In the genomic region with DNA sequence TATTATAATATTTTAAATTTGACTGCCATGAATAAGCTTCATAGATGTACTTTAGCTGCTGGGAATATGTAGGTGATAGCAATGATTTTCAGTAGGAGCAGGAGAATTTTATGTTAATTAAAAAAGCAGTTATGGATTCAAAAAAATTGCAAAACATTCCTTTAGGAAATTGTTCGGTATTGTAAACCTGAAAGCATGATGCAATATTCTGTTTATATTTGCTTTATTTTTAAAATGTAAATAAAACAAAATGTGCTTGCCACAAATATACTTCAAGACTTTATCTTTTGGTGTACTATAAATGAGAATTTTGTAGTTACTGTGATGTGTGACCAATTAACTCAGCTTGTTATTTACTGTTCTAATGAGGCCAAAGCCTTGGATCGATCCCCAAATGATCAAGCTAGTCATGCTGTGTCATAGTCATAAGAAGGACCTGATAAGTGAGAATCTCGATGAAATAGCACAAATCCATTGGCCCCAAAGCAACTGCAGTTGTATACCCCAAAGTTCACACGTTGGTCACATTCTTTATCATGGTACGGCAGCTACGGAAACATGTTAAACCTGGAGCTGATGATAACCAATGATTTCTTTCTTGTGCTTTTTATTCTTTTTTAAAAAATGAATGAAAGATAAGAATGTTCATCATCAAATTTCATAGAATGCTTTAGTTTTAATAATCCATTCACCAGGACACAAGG, we compare ENCODE assay signal across 1 cellular context.
A peak's percentile ranks its signal among the peaks of the same experiment; 100 is the strongest.
TF ChIP-seq lines count a peak whose summit lies in the region.

No MANE protein-coding gene starts in this region.

TF ChIP-seq in K562, 482 proteins besides CTCF, POLR2A, EP300 and RAD21 (continued from another document and continues in another):
- TF ChIP-seq, protein P1, sequence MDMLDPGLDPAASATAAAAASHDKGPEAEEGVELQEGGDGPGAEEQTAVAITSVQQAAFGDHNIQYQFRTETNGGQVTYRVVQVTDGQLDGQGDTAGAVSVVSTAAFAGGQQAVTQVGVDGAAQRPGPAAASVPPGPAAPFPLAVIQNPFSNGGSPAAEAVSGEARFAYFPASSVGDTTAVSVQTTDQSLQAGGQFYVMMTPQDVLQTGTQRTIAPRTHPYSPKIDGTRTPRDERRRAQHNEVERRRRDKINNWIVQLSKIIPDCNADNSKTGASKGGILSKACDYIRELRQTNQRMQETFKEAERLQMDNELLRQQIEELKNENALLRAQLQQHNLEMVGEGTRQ (CRISPR knock-in tag; IDR thresholded peaks at IDR 0.05) = no peak
- no peak for TF ChIP-seq ZNF253 (CRISPR knock-in tag; conservative IDR thresholded peaks at IDR 0.05)
- peak; percentile 90 for TF ChIP-seq NCOR1 (IDR thresholded peaks at IDR 0.05)
- TF ChIP-seq FOSL1 (tag; conservative IDR thresholded peaks at IDR 0.05) = peak; percentile 84
- TF ChIP-seq ZNF584 (CRISPR knock-in tag; IDR thresholded peaks at IDR 0.05; ENCODE audit: low read depth) = no peak
- TF ChIP-seq CTCFL (IDR thresholded peaks at IDR 0.05; ENCODE audit: borderline replicate concordance, insufficient read depth, low read depth, low read length, poor library complexity, severe bottlenecking) = no peak
- no peak for TF ChIP-seq ZNF282 (CRISPR knock-in tag; IDR thresholded peaks at IDR 0.05)
- TF ChIP-seq CBX5 (IDR thresholded peaks at IDR 0.05; ENCODE audit: borderline replicate concordance, low read depth) = no peak
- TF ChIP-seq BMI1 (IDR thresholded peaks at IDR 0.05; ENCODE audit: low read length) = no peak
- no peak for TF ChIP-seq ZNF398 (CRISPR knock-in tag; IDR thresholded peaks at IDR 0.05)
- TF ChIP-seq, protein P2, sequence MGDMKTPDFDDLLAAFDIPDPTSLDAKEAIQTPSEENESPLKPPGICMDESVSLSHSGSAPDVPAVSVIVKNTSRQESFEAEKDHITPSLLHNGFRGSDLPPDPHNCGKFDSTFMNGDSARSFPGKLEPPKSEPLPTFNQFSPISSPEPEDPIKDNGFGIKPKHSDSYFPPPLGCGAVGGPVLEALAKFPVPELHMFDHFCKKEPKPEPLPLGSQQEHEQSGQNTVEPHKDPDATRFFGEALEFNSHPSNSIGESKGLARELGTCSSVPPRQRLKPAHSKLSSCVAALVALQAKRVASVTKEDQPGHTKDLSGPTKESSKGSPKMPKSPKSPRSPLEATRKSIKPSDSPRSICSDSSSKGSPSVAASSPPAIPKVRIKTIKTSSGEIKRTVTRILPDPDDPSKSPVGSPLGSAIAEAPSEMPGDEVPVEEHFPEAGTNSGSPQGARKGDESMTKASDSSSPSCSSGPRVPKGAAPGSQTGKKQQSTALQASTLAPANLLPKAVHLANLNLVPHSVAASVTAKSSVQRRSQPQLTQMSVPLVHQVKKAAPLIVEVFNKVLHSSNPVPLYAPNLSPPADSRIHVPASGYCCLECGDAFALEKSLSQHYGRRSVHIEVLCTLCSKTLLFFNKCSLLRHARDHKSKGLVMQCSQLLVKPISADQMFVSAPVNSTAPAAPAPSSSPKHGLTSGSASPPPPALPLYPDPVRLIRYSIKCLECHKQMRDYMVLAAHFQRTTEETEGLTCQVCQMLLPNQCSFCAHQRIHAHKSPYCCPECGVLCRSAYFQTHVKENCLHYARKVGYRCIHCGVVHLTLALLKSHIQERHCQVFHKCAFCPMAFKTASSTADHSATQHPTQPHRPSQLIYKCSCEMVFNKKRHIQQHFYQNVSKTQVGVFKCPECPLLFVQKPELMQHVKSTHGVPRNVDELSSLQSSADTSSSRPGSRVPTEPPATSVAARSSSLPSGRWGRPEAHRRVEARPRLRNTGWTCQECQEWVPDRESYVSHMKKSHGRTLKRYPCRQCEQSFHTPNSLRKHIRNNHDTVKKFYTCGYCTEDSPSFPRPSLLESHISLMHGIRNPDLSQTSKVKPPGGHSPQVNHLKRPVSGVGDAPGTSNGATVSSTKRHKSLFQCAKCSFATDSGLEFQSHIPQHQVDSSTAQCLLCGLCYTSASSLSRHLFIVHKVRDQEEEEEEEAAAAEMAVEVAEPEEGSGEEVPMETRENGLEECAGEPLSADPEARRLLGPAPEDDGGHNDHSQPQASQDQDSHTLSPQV (IDR thresholded peaks at IDR 0.05) = no peak; the same call in 1 of the 2 replicates
- TF ChIP-seq CHCHD3 (CRISPR knock-in tag; IDR thresholded peaks at IDR 0.05) = no peak
- TF ChIP-seq JUN (IDR thresholded peaks at IDR 0.05; ENCODE audit: borderline replicate concordance, low read depth, low read length) = no peak
- no peak for TF ChIP-seq JUN (CRISPR knock-in tag; IDR thresholded peaks at IDR 0.05; ENCODE audit: borderline replicate concordance)
- TF ChIP-seq, protein P3, sequence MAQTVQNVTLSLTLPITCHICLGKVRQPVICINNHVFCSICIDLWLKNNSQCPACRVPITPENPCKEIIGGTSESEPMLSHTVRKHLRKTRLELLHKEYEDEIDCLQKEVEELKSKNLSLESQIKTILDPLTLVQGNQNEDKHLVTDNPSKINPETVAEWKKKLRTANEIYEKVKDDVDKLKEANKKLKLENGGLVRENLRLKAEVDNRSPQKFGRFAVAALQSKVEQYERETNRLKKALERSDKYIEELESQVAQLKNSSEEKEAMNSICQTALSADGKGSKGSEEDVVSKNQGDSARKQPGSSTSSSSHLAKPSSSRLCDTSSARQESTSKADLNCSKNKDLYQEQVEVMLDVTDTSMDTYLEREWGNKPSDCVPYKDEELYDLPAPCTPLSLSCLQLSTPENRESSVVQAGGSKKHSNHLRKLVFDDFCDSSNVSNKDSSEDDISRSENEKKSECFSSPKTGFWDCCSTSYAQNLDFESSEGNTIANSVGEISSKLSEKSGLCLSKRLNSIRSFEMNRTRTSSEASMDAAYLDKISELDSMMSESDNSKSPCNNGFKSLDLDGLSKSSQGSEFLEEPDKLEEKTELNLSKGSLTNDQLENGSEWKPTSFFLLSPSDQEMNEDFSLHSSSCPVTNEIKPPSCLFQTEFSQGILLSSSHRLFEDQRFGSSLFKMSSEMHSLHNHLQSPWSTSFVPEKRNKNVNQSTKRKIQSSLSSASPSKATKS (CRISPR knock-in tag; IDR thresholded peaks at IDR 0.05) = no peak
- TF ChIP-seq ZNF639 (CRISPR knock-in tag; conservative IDR thresholded peaks at IDR 0.05 in 1 of 2, IDR thresholded peaks at IDR 0.05 in 1 of 2) = no peak
- TF ChIP-seq, protein P4, sequence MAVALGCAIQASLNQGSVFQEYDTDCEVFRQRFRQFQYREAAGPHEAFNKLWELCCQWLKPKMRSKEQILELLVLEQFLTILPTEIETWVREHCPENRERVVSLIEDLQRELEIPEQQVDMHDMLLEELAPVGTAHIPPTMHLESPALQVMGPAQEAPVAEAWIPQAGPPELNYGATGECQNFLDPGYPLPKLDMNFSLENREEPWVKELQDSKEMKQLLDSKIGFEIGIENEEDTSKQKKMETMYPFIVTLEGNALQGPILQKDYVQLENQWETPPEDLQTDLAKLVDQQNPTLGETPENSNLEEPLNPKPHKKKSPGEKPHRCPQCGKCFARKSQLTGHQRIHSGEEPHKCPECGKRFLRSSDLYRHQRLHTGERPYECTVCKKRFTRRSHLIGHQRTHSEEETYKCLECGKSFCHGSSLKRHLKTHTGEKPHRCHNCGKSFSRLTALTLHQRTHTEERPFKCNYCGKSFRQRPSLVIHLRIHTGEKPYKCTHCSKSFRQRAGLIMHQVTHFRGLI (CRISPR knock-in tag; IDR thresholded peaks at IDR 0.05) = no peak
- no peak for TF ChIP-seq FOXJ3 (CRISPR knock-in tag; IDR thresholded peaks at IDR 0.05)
- no peak for TF ChIP-seq CHD4 (IDR thresholded peaks at IDR 0.05; ENCODE audit: insufficient read depth, insufficient replicate concordance, low read depth, low read length, poor library complexity, severe bottlenecking)
- TF ChIP-seq NELFE (IDR thresholded peaks at IDR 0.05; ENCODE audit: insufficient read depth, insufficient read length) = no peak
- no peak for TF ChIP-seq TAF15 (IDR thresholded peaks at IDR 0.05; ENCODE audit: low read depth, low read length)
- TF ChIP-seq ZNF586 (CRISPR knock-in tag; conservative IDR thresholded peaks at IDR 0.05) = no peak
- peak; percentile 78; the same call in 1 of the 2 replicates for TF ChIP-seq RNF2 (IDR thresholded peaks at IDR 0.05)
- no peak for TF ChIP-seq ZNF79 (CRISPR knock-in tag; IDR thresholded peaks at IDR 0.05; ENCODE audit: low read depth)
- peak; percentile 46 for TF ChIP-seq TAF9B (IDR thresholded peaks at IDR 0.05; ENCODE audit: partially characterized antibody)
- no peak for TF ChIP-seq ETV1 (tag; conservative IDR thresholded peaks at IDR 0.05; ENCODE audit: low read depth)
- no peak for TF ChIP-seq RAD51 (IDR thresholded peaks at IDR 0.05; ENCODE audit: borderline replicate concordance, low read depth)
- TF ChIP-seq, protein P5, sequence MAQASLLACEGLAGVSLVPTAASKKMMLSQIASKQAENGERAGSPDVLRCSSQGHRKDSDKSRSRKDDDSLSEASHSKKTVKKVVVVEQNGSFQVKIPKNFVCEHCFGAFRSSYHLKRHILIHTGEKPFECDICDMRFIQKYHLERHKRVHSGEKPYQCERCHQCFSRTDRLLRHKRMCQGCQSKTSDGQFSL (CRISPR knock-in tag; IDR thresholded peaks at IDR 0.05) = no peak
- TF ChIP-seq, protein P5 (tag; IDR thresholded peaks at IDR 0.05) = no peak
- TF ChIP-seq SMARCA5 (IDR thresholded peaks at IDR 0.05) = no peak
- no peak for TF ChIP-seq ZNF23 (CRISPR knock-in tag; IDR thresholded peaks at IDR 0.05)
- TF ChIP-seq SMARCB1 (IDR thresholded peaks at IDR 0.05; ENCODE audit: insufficient read length, low read depth) = no peak
- TF ChIP-seq, protein P6, sequence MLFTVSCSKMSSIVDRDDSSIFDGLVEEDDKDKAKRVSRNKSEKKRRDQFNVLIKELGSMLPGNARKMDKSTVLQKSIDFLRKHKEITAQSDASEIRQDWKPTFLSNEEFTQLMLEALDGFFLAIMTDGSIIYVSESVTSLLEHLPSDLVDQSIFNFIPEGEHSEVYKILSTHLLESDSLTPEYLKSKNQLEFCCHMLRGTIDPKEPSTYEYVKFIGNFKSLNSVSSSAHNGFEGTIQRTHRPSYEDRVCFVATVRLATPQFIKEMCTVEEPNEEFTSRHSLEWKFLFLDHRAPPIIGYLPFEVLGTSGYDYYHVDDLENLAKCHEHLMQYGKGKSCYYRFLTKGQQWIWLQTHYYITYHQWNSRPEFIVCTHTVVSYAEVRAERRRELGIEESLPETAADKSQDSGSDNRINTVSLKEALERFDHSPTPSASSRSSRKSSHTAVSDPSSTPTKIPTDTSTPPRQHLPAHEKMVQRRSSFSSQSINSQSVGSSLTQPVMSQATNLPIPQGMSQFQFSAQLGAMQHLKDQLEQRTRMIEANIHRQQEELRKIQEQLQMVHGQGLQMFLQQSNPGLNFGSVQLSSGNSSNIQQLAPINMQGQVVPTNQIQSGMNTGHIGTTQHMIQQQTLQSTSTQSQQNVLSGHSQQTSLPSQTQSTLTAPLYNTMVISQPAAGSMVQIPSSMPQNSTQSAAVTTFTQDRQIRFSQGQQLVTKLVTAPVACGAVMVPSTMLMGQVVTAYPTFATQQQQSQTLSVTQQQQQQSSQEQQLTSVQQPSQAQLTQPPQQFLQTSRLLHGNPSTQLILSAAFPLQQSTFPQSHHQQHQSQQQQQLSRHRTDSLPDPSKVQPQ (CRISPR knock-in tag; IDR thresholded peaks at IDR 0.05; ENCODE audit: borderline replicate concordance) = no peak
- TF ChIP-seq MED1 (CRISPR knock-in tag; IDR thresholded peaks at IDR 0.05; ENCODE audit: borderline replicate concordance) = no peak
- peak; percentile 76; the same call in 1 of the 2 replicates for TF ChIP-seq SMARCE1 (IDR thresholded peaks at IDR 0.05)
- TF ChIP-seq ZFPM2 (CRISPR knock-in tag; IDR thresholded peaks at IDR 0.05) = no peak
- no peak for TF ChIP-seq SP1 (CRISPR knock-in tag; IDR thresholded peaks at IDR 0.05)
- TF ChIP-seq, protein P7, sequence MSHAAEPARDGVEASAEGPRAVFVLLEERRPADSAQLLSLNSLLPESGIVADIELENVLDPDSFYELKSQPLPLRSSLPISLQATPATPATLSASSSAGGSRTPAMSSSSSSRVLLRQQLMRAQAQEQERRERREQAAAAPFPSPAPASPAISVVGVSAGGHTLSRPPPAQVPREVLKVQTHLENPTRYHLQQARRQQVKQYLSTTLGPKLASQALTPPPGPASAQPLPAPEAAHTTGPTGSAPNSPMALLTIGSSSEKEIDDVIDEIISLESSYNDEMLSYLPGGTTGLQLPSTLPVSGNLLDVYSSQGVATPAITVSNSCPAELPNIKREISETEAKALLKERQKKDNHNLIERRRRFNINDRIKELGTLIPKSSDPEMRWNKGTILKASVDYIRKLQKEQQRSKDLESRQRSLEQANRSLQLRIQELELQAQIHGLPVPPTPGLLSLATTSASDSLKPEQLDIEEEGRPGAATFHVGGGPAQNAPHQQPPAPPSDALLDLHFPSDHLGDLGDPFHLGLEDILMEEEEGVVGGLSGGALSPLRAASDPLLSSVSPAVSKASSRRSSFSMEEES (CRISPR knock-in tag; IDR thresholded peaks at IDR 0.05) = no peak
